Comparison of ENCODE assay signal across 1 cellular context in genomic region chr4:48205092-48205491, GRCh38.
TF ChIP-seq lines count a peak whose summit lies in the region.

No MANE protein-coding gene starts in this region.

TF ChIP-seq in GM23338, 12 proteins besides CTCF, POLR2A, EP300 and RAD21 (continued from another document):
- no peak for TF ChIP-seq ZNF462 (CRISPR knock-in tag; IDR thresholded peaks at IDR 0.05)
